Comparison of ENCODE assay signal across 17 cellular contexts in genomic region chr14:28157887-28158791, GRCh38.
A peak's percentile ranks its signal among the peaks of the same experiment; 100 is the strongest.
DNase-seq lines count a peak whose midpoint lies in the region; ATAC-seq and TF ChIP-seq lines count a peak whose summit lies in the region.
"Had no signal": no experiment of that assay in that cellular context is flagged by ENCODE, and none has a peak within 500 bp of the region (broad histone marks: within the 10 kb centered on the region; RNA-seq: fewer than 3 reads in every experiment).

No MANE protein-coding gene starts in this region.

- H3K9me3 ChIP-seq in sigmoid colon, result no peaks in the 10 kb centered on the region

- H3K27me3 Mint-ChIP-seq in WTC11 (ENCODE audit: low read depth), result no peaks in the 10 kb centered on the region
- no peaks in the 10 kb centered on the region for H3K27me3 Mint-ChIP-seq in effector memory CD8-positive, alpha-beta T cell

- H3K9me3 Mint-ChIP-seq in WTC11, result no peaks in the 10 kb centered on the region
- H3K9me3 Mint-ChIP-seq in effector memory CD8-positive, alpha-beta T cell, result peaks cover 2 to 8% of the 10 kb centered on the region in 2 donors

- no peak for TF ChIP-seq POLR2A in sigmoid colon (IDR thresholded peaks at IDR 0.05)

- H3K36me3 ChIP-seq in H7 (replicated peaks; ENCODE audit: control insufficient read depth, insufficient read depth, low read length), result no peaks in the 10 kb centered on the region
- no peaks in the 10 kb centered on the region for H3K36me3 ChIP-seq in sigmoid colon

- H3K27me3 ChIP-seq in H7 (ENCODE audit: control insufficient read depth, insufficient read depth, low read length), result no peaks in the 10 kb centered on the region
- H3K27me3 ChIP-seq in sigmoid colon, result no peaks in the 10 kb centered on the region

- no peak overlapping the region for H3K4me3 Mint-ChIP-seq in WTC11
- no peak overlapping the region for H3K4me3 Mint-ChIP-seq in effector memory CD8-positive, alpha-beta T cell
- H3K4me3 Mint-ChIP-seq: CD14-positive monocyte had no signal

- TF ChIP-seq CTCF in WTC11 (IDR thresholded peaks at IDR 0.05) (no peak), sigmoid colon (IDR thresholded peaks at IDR 0.05) (no peak)

- H3K27ac ChIP-seq in sigmoid colon, result no peak overlapping the region
- H3K27ac ChIP-seq: RWPE1, SK-N-MC had no signal

- 90 to 92% methylated on average over 26 of the region's 26 CpGs for WGBS in sigmoid colon, 2 donors

- DNase-seq in H7 (peak; percentile 10), M059J (ENCODE audit: low read depth) (peak; percentile 1), WTC11 (ENCODE audit: low spot score) (no peak), sigmoid colon (peak; percentile 50), posterior vena cava (ENCODE audit: low spot score) (no peak)
- no peak for DNase-seq in effector memory CD8-positive, alpha-beta T cell
- DNase-seq: COR-L47, DMS153, KBM-7, NCI-H1105 treated with DMSO at 0.1 percent for 48 hours, NCI-H187 treated with DMSO at 0.1 percent for 48 hours, NCI-H510A had no signal

- no peaks in the 10 kb centered on the region for H3K4me1 Mint-ChIP-seq in WTC11
- H3K4me1 Mint-ChIP-seq in effector memory CD8-positive, alpha-beta T cell (ENCODE audit: low read depth in 2 of 2), result no peaks in the 10 kb centered on the region
- H3K4me1 Mint-ChIP-seq: CD14-positive monocyte had no signal

- H3K4me3 ChIP-seq in H7 (ENCODE audit: insufficient read depth, low read depth, low read length) (no peak overlapping the region), sigmoid colon (no peak overlapping the region)
- H3K4me3 ChIP-seq: SK-N-MC had no signal

- intact Hi-C loops in sigmoid colon (cut with DNase I), result no loop called here
- intact Hi-C loops in posterior vena cava (cut with DNase I), result no loop called here

- CTCF ChIA-PET in WTC11 (lab: Charles Lee), result no interaction called here

- POLR2A ChIA-PET in WTC11 (lab: Charles Lee), result no interaction called here

- no peak overlapping the region for H3K27ac Mint-ChIP-seq in WTC11
- no peak overlapping the region for H3K27ac Mint-ChIP-seq in effector memory CD8-positive, alpha-beta T cell
- H3K27ac Mint-ChIP-seq: CD14-positive monocyte had no signal

- H3K4me1 ChIP-seq in sigmoid colon, result no peaks in the 10 kb centered on the region

- ATAC-seq in WTC11 (peak; percentile 61; the same call in 1 of the 2 replicates), HG02938 (IDR thresholded peaks at IDR 0.05; ENCODE audit: unreplicated experiment) (no peak)
- ATAC-seq in effector memory CD8-positive, alpha-beta T cell (replicated peaks), result no peak
- ATAC-seq: HCT116 had no signal

- no peaks in the 10 kb centered on the region for H3K36me3 Mint-ChIP-seq in WTC11
- H3K36me3 Mint-ChIP-seq in effector memory CD8-positive, alpha-beta T cell (ENCODE audit: insufficient read depth), result no peaks in the 10 kb centered on the region
- H3K36me3 Mint-ChIP-seq: CD14-positive monocyte had no signal

- no peak for TF ChIP-seq EP300 in sigmoid colon (IDR thresholded peaks at IDR 0.05)

TF ChIP-seq in WTC11, 78 proteins besides CTCF, POLR2A, EP300 and RAD21 (continues in another document):
- no peak for TF ChIP-seq ZMAT4 (CRISPR knock-in tag; IDR thresholded peaks at IDR 0.05)
- no peak for TF ChIP-seq ZNF281 (CRISPR knock-in tag; IDR thresholded peaks at IDR 0.05)
- no peak for TF ChIP-seq ZNF396 (CRISPR knock-in tag; IDR thresholded peaks at IDR 0.05; ENCODE audit: borderline replicate concordance)
- TF ChIP-seq EMX1 (CRISPR knock-in tag; IDR thresholded peaks at IDR 0.05), result no peak
- no peak for TF ChIP-seq ZNF263 (CRISPR knock-in tag; IDR thresholded peaks at IDR 0.05; ENCODE audit: low read depth)
- no peak for TF ChIP-seq AR (CRISPR knock-in tag; IDR thresholded peaks at IDR 0.05)
- TF ChIP-seq HMGA2 (CRISPR knock-in tag; IDR thresholded peaks at IDR 0.05), result no peak
- TF ChIP-seq ZNF219 (CRISPR knock-in tag; IDR thresholded peaks at IDR 0.05; ENCODE audit: borderline replicate concordance), result no peak
- TF ChIP-seq ZNF121 (CRISPR knock-in tag; IDR thresholded peaks at IDR 0.05), result no peak
- TF ChIP-seq, protein P1, sequence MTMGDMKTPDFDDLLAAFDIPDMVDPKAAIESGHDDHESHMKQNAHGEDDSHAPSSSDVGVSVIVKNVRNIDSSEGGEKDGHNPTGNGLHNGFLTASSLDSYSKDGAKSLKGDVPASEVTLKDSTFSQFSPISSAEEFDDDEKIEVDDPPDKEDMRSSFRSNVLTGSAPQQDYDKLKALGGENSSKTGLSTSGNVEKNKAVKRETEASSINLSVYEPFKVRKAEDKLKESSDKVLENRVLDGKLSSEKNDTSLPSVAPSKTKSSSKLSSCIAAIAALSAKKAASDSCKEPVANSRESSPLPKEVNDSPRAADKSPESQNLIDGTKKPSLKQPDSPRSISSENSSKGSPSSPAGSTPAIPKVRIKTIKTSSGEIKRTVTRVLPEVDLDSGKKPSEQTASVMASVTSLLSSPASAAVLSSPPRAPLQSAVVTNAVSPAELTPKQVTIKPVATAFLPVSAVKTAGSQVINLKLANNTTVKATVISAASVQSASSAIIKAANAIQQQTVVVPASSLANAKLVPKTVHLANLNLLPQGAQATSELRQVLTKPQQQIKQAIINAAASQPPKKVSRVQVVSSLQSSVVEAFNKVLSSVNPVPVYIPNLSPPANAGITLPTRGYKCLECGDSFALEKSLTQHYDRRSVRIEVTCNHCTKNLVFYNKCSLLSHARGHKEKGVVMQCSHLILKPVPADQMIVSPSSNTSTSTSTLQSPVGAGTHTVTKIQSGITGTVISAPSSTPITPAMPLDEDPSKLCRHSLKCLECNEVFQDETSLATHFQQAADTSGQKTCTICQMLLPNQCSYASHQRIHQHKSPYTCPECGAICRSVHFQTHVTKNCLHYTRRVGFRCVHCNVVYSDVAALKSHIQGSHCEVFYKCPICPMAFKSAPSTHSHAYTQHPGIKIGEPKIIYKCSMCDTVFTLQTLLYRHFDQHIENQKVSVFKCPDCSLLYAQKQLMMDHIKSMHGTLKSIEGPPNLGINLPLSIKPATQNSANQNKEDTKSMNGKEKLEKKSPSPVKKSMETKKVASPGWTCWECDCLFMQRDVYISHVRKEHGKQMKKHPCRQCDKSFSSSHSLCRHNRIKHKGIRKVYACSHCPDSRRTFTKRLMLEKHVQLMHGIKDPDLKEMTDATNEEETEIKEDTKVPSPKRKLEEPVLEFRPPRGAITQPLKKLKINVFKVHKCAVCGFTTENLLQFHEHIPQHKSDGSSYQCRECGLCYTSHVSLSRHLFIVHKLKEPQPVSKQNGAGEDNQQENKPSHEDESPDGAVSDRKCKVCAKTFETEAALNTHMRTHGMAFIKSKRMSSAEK (CRISPR knock-in tag; IDR thresholded peaks at IDR 0.05; ENCODE audit: borderline replicate concordance), result no peak

Comparison
In these comparisons a context has a peak if more than half of its experiments do, and no peak if none do; other contexts are left out.
1. DNase-seq: peak in H7 (single experiment), M059J (single experiment) and sigmoid colon (single experiment); none in WTC11 (single experiment), effector memory CD8-positive, alpha-beta T cell (0 of 3) and posterior vena cava (single experiment).